25 cellular contexts compared by ENCODE assay signal in genomic region chr17:74253036-74253435, GRCh38. TPM values are rescaled to one million over a fixed set of nuclear protein-coding genes. Genes with fewer than 3 reads are reported as not detected.
A peak's percentile ranks its signal among the peaks of the same experiment; 100 is the strongest.
DNase-seq lines count a peak whose midpoint lies in the region; FAIRE-seq and TF ChIP-seq lines count a peak whose summit lies in the region.
"Had no signal": no experiment of that assay in that cellular context is flagged by ENCODE, and none has a peak within 500 bp of the region (broad histone marks: within the 10 kb centered on the region; RNA-seq: fewer than 3 reads in every experiment).

No MANE protein-coding gene starts in this region.

- POLR2A ChIA-PET in H1 (lab: Charles Lee; ENCODE audit: partially characterized antibody): interaction anchor here (0.6 to 2.8 kb wide), 3 partner anchors 42 to 49 kb away, joined by 3 to 9 read pairs (median 5); no protein-coding TSS in a partner anchor

- CTCF ChIA-PET in H1 (lab: Charles Lee; ENCODE audit: partially characterized antibody): interaction anchor here (0.6 to 2.4 kb wide), 9 partner anchors 8 to 1526 kb away, joined by 3 to 11 read pairs (median 4); partner anchors contain the start of gene GPR142

- H3K27ac ChIP-seq in H1 (ENCODE audit: low read depth, low read length) (no peak overlapping the region), osteoblast (ENCODE audit: low read depth, low read length) (no peak overlapping the region)
- H3K27ac ChIP-seq: A549; BLaER1 treated with 17β-estradiol and CSF1 and Interleukin-3, amounts not matched to agents 10 nM and 100 nM; GM23248 had no signal

- H3K23me2 ChIP-seq in H1 (ENCODE audit: low read depth, low read length): no peaks in the 10 kb centered on the region

- H3K4me3 ChIP-seq in H1 (ENCODE audit: extremely low read depth in 1 of 4, insufficient read depth in 2 of 4, low read depth in 3 of 4, low read length in 4 of 4) (no peak overlapping the region), osteoblast (ENCODE audit: insufficient read depth, low read length) (no peak overlapping the region)
- H3K4me3 ChIP-seq: A549; BLaER1 treated with 17β-estradiol and CSF1 and Interleukin-3, amounts not matched to agents 10 nM and 100 nM; GM23248; HAP-1 had no signal

- TF ChIP-seq POLR2A in H1 (IDR thresholded peaks at IDR 0.05; ENCODE audit: control extremely low read depth in 1 of 2, low read depth in 2 of 2, low read length in 2 of 2): no peak

- H4K5ac ChIP-seq in H1 (ENCODE audit: insufficient read length, low read depth, low read length): no peak overlapping the region

- no peak overlapping the region for H4K91ac ChIP-seq in H1 (replicated peaks; ENCODE audit: insufficient read length, low read length)

- no peak for TF ChIP-seq CTCF in H1 (IDR thresholded peaks at IDR 0.05; ENCODE audit: control extremely low read depth in 1 of 3, insufficient read depth in 1 of 3, low read depth in 1 of 3, low read length in 3 of 3)
- TF ChIP-seq CTCF in osteoblast (IDR thresholded peaks at IDR 0.05; ENCODE audit: extremely low read depth, low read depth, low read length): no peak
- no peak for TF ChIP-seq CTCF in GM20000 (IDR thresholded peaks at IDR 0.05; ENCODE audit: extremely low read depth, missing control alignments)

- H3K23ac ChIP-seq in H1 (ENCODE audit: insufficient read length): no peak overlapping the region

- no peak overlapping the region for H2AK5ac ChIP-seq in H1 (ENCODE audit: low read depth, low read length)

- H3K9me3 ChIP-seq in H1 (ENCODE audit: insufficient read depth in 2 of 2, low read depth in 1 of 2, low read length in 1 of 2) (no peaks in the 10 kb centered on the region), osteoblast (ENCODE audit: low read depth, low read length) (no peaks in the 10 kb centered on the region)
- H3K9me3 ChIP-seq: A549; BE2C; BLaER1 treated with 17β-estradiol and CSF1 and Interleukin-3, amounts not matched to agents 10 nM and 100 nM; HAP-1 had no signal

- no peak for FAIRE-seq in H1 (lab: Jason Lieb, UNC)
- FAIRE-seq: A549, G401.6, GM12892 had no signal

- H2BK12ac ChIP-seq in H1 (ENCODE audit: low read depth, low read length): no peak overlapping the region

- no peak overlapping the region for H3K4me2 ChIP-seq in H1 (ENCODE audit: insufficient read depth in 1 of 2, low read depth in 2 of 2, low read length in 2 of 2)
- H3K4me2 ChIP-seq in osteoblast (ENCODE audit: insufficient read depth, low read length): no peak overlapping the region
- H3K4me2 ChIP-seq: A549 had no signal

- H3K79me2 ChIP-seq in H1 (ENCODE audit: control insufficient read depth in 1 of 2, insufficient read depth in 2 of 2, low read length in 2 of 2) (no peaks in the 10 kb centered on the region), osteoblast (ENCODE audit: insufficient read depth, low read length) (no peaks in the 10 kb centered on the region)

- H3K4me1 ChIP-seq in H1 (replicated peaks in 1 of 4; ENCODE audit: control insufficient read depth in 3 of 4, insufficient read depth in 4 of 4, low read length in 3 of 4) (peaks cover 0 to 11% (median 0%) of the 10 kb centered on the region in 4 experiments; a peak in 4 of 7 replicates), osteoblast (ENCODE audit: insufficient read depth, low read length) (no peaks in the 10 kb centered on the region)
- H3K4me1 ChIP-seq: A549, HAP-1 had no signal

- H3K14ac ChIP-seq in H1 (ENCODE audit: insufficient read length): no peak overlapping the region

- peaks cover 0 to 4% of the 10 kb centered on the region in 2 experiments for H4K20me1 ChIP-seq in H1 (replicated peaks in 1 of 2; ENCODE audit: control insufficient read depth in 1 of 2, insufficient read depth in 2 of 2, low read length in 2 of 2)
- H4K20me1 ChIP-seq in osteoblast (ENCODE audit: insufficient read depth, low read length): no peaks in the 10 kb centered on the region

- 90% methylated on average over 13 of the region's 13 CpGs; no CpG with 5 or more reads in 1 of the 2 experiments for WGBS in H1 (ENCODE audit: extremely low coverage in 1 of 2, insufficient coverage in 1 of 2, insufficient read length in 1 of 2, insufficient replicate concordance in 2 of 2, low coverage in 1 of 2, low lambda C conversion rate in 2 of 2, missing lambda C conversion rate in 1 of 2), 2 experiments

- no peaks in the 10 kb centered on the region for H3K36me3 ChIP-seq in H1 (ENCODE audit: control insufficient read depth in 2 of 4, insufficient read depth in 4 of 4, low read length in 3 of 4)
- no peaks in the 10 kb centered on the region for H3K36me3 ChIP-seq in osteoblast (ENCODE audit: insufficient read depth, low read length)
- H3K36me3 ChIP-seq: HAP-1 had no signal

- H3K79me1 ChIP-seq in H1 (ENCODE audit: low read depth, low read length): no peaks in the 10 kb centered on the region

- H2BK120ac ChIP-seq in H1 (replicated peaks; ENCODE audit: low read depth, low read length): no peak overlapping the region

- no peak for TF ChIP-seq EP300 in H1 (IDR thresholded peaks at IDR 0.05; ENCODE audit: borderline replicate concordance in 1 of 2, low read depth in 2 of 2, low read length in 2 of 2)

- H4K8ac ChIP-seq in H1 (ENCODE audit: extremely low read depth, insufficient read depth, low read length): no peak overlapping the region

- no peak overlapping the region for H3K9ac ChIP-seq in H1 (replicated peaks in 1 of 4; ENCODE audit: extremely low read depth in 1 of 4, low read depth in 3 of 4, low read length in 3 of 4)
- H3K9ac ChIP-seq: GM23248 had no signal

- H2BK20ac ChIP-seq in H1 (ENCODE audit: low read length): no peak overlapping the region

- H2AFZ ChIP-seq in H1 (ENCODE audit: low read length) (no peak overlapping the region), osteoblast (ENCODE audit: low read length) (no peak overlapping the region)
- H2AFZ ChIP-seq: GM23248 had no signal

- H3K56ac ChIP-seq in H1 (replicated peaks; ENCODE audit: insufficient read length, low read depth, low read length): no peak overlapping the region

- 0 out of 2 replicates have a peak overlapping the region, but pooled peaks have one; percentile 24 for H2BK5ac ChIP-seq in H1 (ENCODE audit: low read depth, low read length)

- TF ChIP-seq RAD21 in H1 (IDR thresholded peaks at IDR 0.05 in 1 of 2, conservative IDR thresholded peaks at IDR 0.05 in 1 of 2; ENCODE audit: low read depth in 2 of 2, low read length in 2 of 2): no peak

- no peak overlapping the region for H2BK15ac ChIP-seq in H1 (ENCODE audit: low read length)

- H3K18ac ChIP-seq in H1 (ENCODE audit: extremely low read depth, low read length): no peak overlapping the region

- H3K27me3 ChIP-seq in H1 (replicated peaks in 1 of 4; ENCODE audit: control insufficient read depth in 3 of 4, extremely low read depth in 1 of 4, insufficient read depth in 3 of 4, low read length in 3 of 4) (no peaks in the 10 kb centered on the region), osteoblast (ENCODE audit: insufficient read depth, low read length) (no peaks in the 10 kb centered on the region)
- H3K27me3 ChIP-seq: BE2C had no signal

- H3K4ac ChIP-seq in H1 (replicated peaks; ENCODE audit: insufficient read length, low read depth, low read length): no peak overlapping the region

- peak; percentile 27 for DNase-seq in ELF-1 (ENCODE audit: low read depth, low spot score)
- DNase-seq in H1 (ENCODE audit: low read depth in 1 of 2, low spot score in 2 of 2): no peak
- peak; percentile 39 for DNase-seq in osteoblast (ENCODE audit: insufficient read length, low spot score, missing footprints)
- DNase-seq in GM20000 (ENCODE audit: low spot score): no peak
- DNase-seq in LoVo (ENCODE audit: low spot score): no peak
- no peak for DNase-seq in NCI-H1694 treated with DMSO at 0.1 percent for 48 hours (lab: John Stamatoyannopoulos, UW)
- DNase-seq: 8988T; ACHN; AML-193; BE2C; Calu3; CD4-positive, alpha-beta T cell; COR-L47; DMS53; DMS79 treated with DMSO at 0.1 percent for 48 hours; GM23248; HFFc6 had no signal

TF ChIP-seq in H1, 55 proteins besides CTCF, POLR2A, EP300 and RAD21 (continues in another document):
- TF ChIP-seq CBX8 (IDR thresholded peaks at IDR 0.05; ENCODE audit: borderline replicate concordance, low read depth, low read length) (no peak), HDAC6 (IDR thresholded peaks at IDR 0.05; ENCODE audit: low read depth, low read length) (no peak), RXRA (IDR thresholded peaks at IDR 0.05; ENCODE audit: insufficient read depth, low read depth, low read length) (no peak), CEBPB (IDR thresholded peaks at IDR 0.05; ENCODE audit: low read depth, low read length) (no peak)

RNA-seq across cellular contexts. Expression of gene DNAI2, which starts 21.0 kb away (rescaled TPM):
- 0.15 TPM in 1 of 2 replicates, not detected in the other for total RNA-seq in H1 (2021; fragmentation: NEBNext Ultra II Directional; extraction: Animal tissue kit (Norgen Biotek cat#: 25700))
- 0.08 and 0.24 TPM in 2 replicates for polyA plus RNA-seq in H1 (2011; rRNA removed)
- polyA plus RNA-seq in H1 (2011; cell fraction: cytosol; rRNA removed): 0.16 TPM
- 0.40 TPM for polyA plus RNA-seq in H1 (2011; cell fraction: nucleus; rRNA removed)
- polyA plus RNA-seq in H1 (2012, experiment 1 of 2): 0.35 to 0.52 TPM in 2 of 4 replicates, not detected in the others
- polyA plus RNA-seq in H1 (2012, experiment 2 of 2): not detected
- 0.10 TPM for polyA plus RNA-seq in H1 (2013, experiment 1 of 2)
- 0.06 TPM for polyA plus RNA-seq in H1 (2013, experiment 2 of 2)
- polyA minus RNA-seq in H1 (2011; rRNA and poly(A)+ RNA removed): 0.22 TPM in 1 of 2 replicates, not detected in the other
- polyA minus RNA-seq in H1 (2011; cell fraction: cytosol; rRNA and poly(A)+ RNA removed): not detected
- polyA minus RNA-seq in H1 (2011; cell fraction: nucleus; rRNA and poly(A)+ RNA removed): not detected
- not detected in 2 replicates for total RNA-seq in osteoblast
- total RNA-seq: Calu3, Daoy, GM23248, H4, HFFc6 had no signal
- polyA plus RNA-seq: A549, CD14-positive monocyte, GM23248 had no signal

RNA-seq across cellular contexts. Expression of gene TTYH2, which starts 39.7 kb away (rescaled TPM):
- 3.2 and 3.7 TPM in 2 replicates for total RNA-seq in H1 (2021; fragmentation: NEBNext Ultra II Directional; extraction: Animal tissue kit (Norgen Biotek cat#: 25700))
- 9.2 and 17.3 TPM in 2 replicates for polyA plus RNA-seq in H1 (2011; rRNA removed)
- 7.6 TPM for polyA plus RNA-seq in H1 (2011; cell fraction: cytosol; rRNA removed)
- polyA plus RNA-seq in H1 (2011; cell fraction: nucleus; rRNA removed): 16.4 TPM
- polyA plus RNA-seq in H1 (2012, experiment 1 of 2): 3.1 to 4.0 TPM (median 3.4 TPM) in 4 replicates
- polyA plus RNA-seq in H1 (2012, experiment 2 of 2): 3.2 TPM
- polyA plus RNA-seq in H1 (2013, experiment 1 of 2): 5.3 TPM
- 5.8 TPM for polyA plus RNA-seq in H1 (2013, experiment 2 of 2)
- 7.4 and 9.7 TPM in 2 replicates for polyA minus RNA-seq in H1 (2011; rRNA and poly(A)+ RNA removed)
- polyA minus RNA-seq in H1 (2011; cell fraction: cytosol; rRNA and poly(A)+ RNA removed): 3.1 TPM
- 8.3 TPM for polyA minus RNA-seq in H1 (2011; cell fraction: nucleus; rRNA and poly(A)+ RNA removed)
- total RNA-seq in osteoblast: 1.2 and 1.4 TPM in 2 replicates
- total RNA-seq: GM23248 had no signal

RNA-seq across cellular contexts. Expression of gene RPL38, which starts 49.6 kb away (rescaled TPM):
- total RNA-seq in H1 (2021; fragmentation: NEBNext Ultra II Directional; extraction: Animal tissue kit (Norgen Biotek cat#: 25700)): 1,195 and 1,222 TPM in 2 replicates
- 412 and 510 TPM in 2 replicates for polyA plus RNA-seq in H1 (2011; rRNA removed)
- 1,085 TPM for polyA plus RNA-seq in H1 (2011; cell fraction: cytosol; rRNA removed)
- 1,333 TPM for polyA plus RNA-seq in H1 (2011; cell fraction: nucleus; rRNA removed)
- polyA plus RNA-seq in H1 (2012, experiment 1 of 2): 3,837 to 6,357 TPM (median 4,194 TPM) in 4 replicates
- polyA plus RNA-seq in H1 (2012, experiment 2 of 2): 920 TPM
- polyA plus RNA-seq in H1 (2013, experiment 1 of 2): 4,258 TPM
- 4,313 TPM for polyA plus RNA-seq in H1 (2013, experiment 2 of 2)
- polyA minus RNA-seq in H1 (2011; rRNA and poly(A)+ RNA removed): 802 and 987 TPM in 2 replicates
- polyA minus RNA-seq in H1 (2011; cell fraction: cytosol; rRNA and poly(A)+ RNA removed): 425 TPM
- polyA minus RNA-seq in H1 (2011; cell fraction: nucleus; rRNA and poly(A)+ RNA removed): 337 TPM
- 470 and 728 TPM in 2 replicates for total RNA-seq in osteoblast

Comparison
In these comparisons a context has a peak if more than half of its experiments do, and no peak if none do; other contexts are left out.
1. DNase-seq: peak in ELF-1 (single experiment) and osteoblast (single experiment); none in H1 (0 of 2), GM20000 (single experiment), LoVo (single experiment) and NCI-H1694 treated with DMSO at 0.1 percent for 48 hours (single experiment).